ENCODE assay signal across 1 cellular context in the genomic region with DNA sequence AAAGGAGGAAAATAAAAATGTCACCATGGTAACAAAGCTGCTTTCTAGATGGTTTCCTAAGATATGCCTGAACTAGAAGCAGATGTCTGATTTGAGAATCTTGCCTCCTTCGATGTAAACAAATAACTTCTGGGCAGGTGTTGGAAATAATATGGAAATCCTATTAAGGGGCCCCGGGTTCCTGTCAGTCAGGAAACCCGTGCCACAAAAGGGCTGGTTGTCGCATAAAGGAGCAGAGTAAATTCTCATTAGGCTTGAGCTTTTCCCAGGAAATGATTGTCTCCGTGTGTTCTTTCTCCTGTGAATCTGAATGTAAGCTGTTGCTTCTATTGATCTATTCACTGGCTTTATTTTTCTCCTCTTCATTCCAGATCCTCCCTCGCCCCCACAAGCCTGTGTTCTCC.
TF ChIP-seq lines count a peak whose summit lies in the region.

No MANE protein-coding gene starts in this region.

TF ChIP-seq in WTC11, 78 proteins besides CTCF, POLR2A, EP300 and RAD21 (continued from another document):
- TF ChIP-seq, protein P1, sequence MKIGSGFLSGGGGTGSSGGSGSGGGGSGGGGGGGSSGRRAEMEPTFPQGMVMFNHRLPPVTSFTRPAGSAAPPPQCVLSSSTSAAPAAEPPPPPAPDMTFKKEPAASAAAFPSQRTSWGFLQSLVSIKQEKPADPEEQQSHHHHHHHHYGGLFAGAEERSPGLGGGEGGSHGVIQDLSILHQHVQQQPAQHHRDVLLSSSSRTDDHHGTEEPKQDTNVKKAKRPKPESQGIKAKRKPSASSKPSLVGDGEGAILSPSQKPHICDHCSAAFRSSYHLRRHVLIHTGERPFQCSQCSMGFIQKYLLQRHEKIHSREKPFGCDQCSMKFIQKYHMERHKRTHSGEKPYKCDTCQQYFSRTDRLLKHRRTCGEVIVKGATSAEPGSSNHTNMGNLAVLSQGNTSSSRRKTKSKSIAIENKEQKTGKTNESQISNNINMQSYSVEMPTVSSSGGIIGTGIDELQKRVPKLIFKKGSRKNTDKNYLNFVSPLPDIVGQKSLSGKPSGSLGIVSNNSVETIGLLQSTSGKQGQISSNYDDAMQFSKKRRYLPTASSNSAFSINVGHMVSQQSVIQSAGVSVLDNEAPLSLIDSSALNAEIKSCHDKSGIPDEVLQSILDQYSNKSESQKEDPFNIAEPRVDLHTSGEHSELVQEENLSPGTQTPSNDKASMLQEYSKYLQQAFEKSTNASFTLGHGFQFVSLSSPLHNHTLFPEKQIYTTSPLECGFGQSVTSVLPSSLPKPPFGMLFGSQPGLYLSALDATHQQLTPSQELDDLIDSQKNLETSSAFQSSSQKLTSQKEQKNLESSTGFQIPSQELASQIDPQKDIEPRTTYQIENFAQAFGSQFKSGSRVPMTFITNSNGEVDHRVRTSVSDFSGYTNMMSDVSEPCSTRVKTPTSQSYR (CRISPR knock-in tag; IDR thresholded peaks at IDR 0.05), result no peak
- no peak for TF ChIP-seq TEAD1 (CRISPR knock-in tag; IDR thresholded peaks at IDR 0.05)
- TF ChIP-seq, protein P2, sequence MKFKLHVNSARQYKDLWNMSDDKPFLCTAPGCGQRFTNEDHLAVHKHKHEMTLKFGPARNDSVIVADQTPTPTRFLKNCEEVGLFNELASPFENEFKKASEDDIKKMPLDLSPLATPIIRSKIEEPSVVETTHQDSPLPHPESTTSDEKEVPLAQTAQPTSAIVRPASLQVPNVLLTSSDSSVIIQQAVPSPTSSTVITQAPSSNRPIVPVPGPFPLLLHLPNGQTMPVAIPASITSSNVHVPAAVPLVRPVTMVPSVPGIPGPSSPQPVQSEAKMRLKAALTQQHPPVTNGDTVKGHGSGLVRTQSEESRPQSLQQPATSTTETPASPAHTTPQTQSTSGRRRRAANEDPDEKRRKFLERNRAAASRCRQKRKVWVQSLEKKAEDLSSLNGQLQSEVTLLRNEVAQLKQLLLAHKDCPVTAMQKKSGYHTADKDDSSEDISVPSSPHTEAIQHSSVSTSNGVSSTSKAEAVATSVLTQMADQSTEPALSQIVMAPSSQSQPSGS (CRISPR knock-in tag; IDR thresholded peaks at IDR 0.05; ENCODE audit: borderline replicate concordance, low read depth), result no peak
